14 cellular contexts compared by ENCODE assay signal in genomic region chr16:11896776-11897175, GRCh38. TPM values are rescaled to one million over a fixed set of nuclear protein-coding genes. Genes with fewer than 3 reads are reported as not detected.
A peak's percentile ranks its signal among the peaks of the same experiment; 100 is the strongest.
DNase-seq lines count a peak whose midpoint lies in the region; ATAC-seq and TF ChIP-seq lines count a peak whose summit lies in the region.
"Had no signal": no experiment of that assay in that cellular context is flagged by ENCODE, and none has a peak within 500 bp of the region (broad histone marks: within the 10 kb centered on the region; RNA-seq: fewer than 3 reads in every experiment).

No MANE protein-coding gene starts in this region.

- CTCF ChIA-PET in WTC11 (lab: Charles Lee) = no interaction called here

- H3K4me2 ChIP-seq in fibroblast of lung (ENCODE audit: extremely low read depth, insufficient read depth, low read length) (no peak overlapping the region), smooth muscle cell (no peak overlapping the region)

- 78% methylated on average over 2 of the region's 2 CpGs for WGBS in smooth muscle cell (ENCODE audit: low lambda C conversion rate)

- H3K36me3 Mint-ChIP-seq in activated T-cell treated with anti-CD3 and anti-CD28 coated beads, Interleukin-2, amount 50 U/mL, for 24 hours (ENCODE audit: low read depth) = peaks cover 82% of the 10 kb centered on the region
- peaks cover 34% of the 10 kb centered on the region for H3K36me3 Mint-ChIP-seq in WTC11

- DNase-seq in activated T-cell treated with anti-CD3 and anti-CD28 coated beads, Interleukin-2, amount 50 U/mL, for 24 hours = no peak
- DNase-seq in activated T-cell treated with anti-CD3 and anti-CD28 coated beads for 4 hours (no peak), WTC11 (ENCODE audit: low spot score) (no peak), fibroblast of lung (ENCODE audit: low read depth in 2 of 2) (peak; percentile 64 to 83), smooth muscle cell (lab: John Stamatoyannopoulos, UW; ENCODE audit: unreplicated experiment) (no peak), coronary artery (ENCODE audit: low spot score) (no peak)
- DNase-seq: activated effector memory CD4-positive, alpha-beta T cell treated with anti-CD3 and anti-CD28 coated beads, Interleukin-2, amount 50 U/mL, for 16 hours; gastrocnemius medialis; Kasumi-1; NCI-H748 treated with DMSO at 0.1 percent for 48 hours had no signal

- H3K4me1 ChIP-seq in fibroblast of lung (ENCODE audit: control insufficient read depth, extremely low read depth, insufficient read depth, low read length) = peaks cover 3% of the 10 kb centered on the region
- H3K4me1 ChIP-seq in smooth muscle cell (ENCODE audit: low read depth) = no peaks in the 10 kb centered on the region

- peaks cover 65% of the 10 kb centered on the region for H3K79me2 ChIP-seq in fibroblast of lung (ENCODE audit: control insufficient read depth, insufficient read depth, low read length)
- peaks cover 85% of the 10 kb centered on the region for H3K79me2 ChIP-seq in smooth muscle cell (ENCODE audit: low read depth)

- no peak overlapping the region for H3K4me3 ChIP-seq in fibroblast of lung (replicated peaks in 1 of 4; ENCODE audit: control extremely low read depth in 1 of 4, insufficient read depth in 1 of 4, low read depth in 3 of 4, low read length in 4 of 4)
- no peak overlapping the region for H3K4me3 ChIP-seq in smooth muscle cell
- H3K4me3 ChIP-seq in coronary artery = no peak overlapping the region
- H3K4me3 ChIP-seq: gastrocnemius medialis had no signal

- no peaks in the 10 kb centered on the region for H3K27me3 ChIP-seq in fibroblast of lung (ENCODE audit: control insufficient read depth, insufficient read depth, low read length)
- no peaks in the 10 kb centered on the region for H3K27me3 ChIP-seq in smooth muscle cell (ENCODE audit: low read depth)
- H3K27me3 ChIP-seq: gastrocnemius medialis had no signal

- peak overlapping the region; percentile 70 for H3K27ac Mint-ChIP-seq in activated T-cell treated with anti-CD3 and anti-CD28 coated beads, Interleukin-2, amount 50 U/mL, for 24 hours
- H3K27ac Mint-ChIP-seq in WTC11 = 0 out of 2 replicates have a peak overlapping the region, but pooled peaks have one; percentile 66
- H3K27ac Mint-ChIP-seq: T-helper 1 cell treated with Interleukin-12 subunit alpha and Interleukin-12 subunit beta and Interleukin-4 antibody, amounts not matched to agents 30 μg/mL and 1 μg/mL, for 36 hours; type B pancreatic cell had no signal

- H3K27me3 Mint-ChIP-seq in activated T-cell treated with anti-CD3 and anti-CD28 coated beads, Interleukin-2, amount 50 U/mL, for 24 hours = no peaks in the 10 kb centered on the region
- no peaks in the 10 kb centered on the region for H3K27me3 Mint-ChIP-seq in WTC11 (ENCODE audit: low read depth)
- H3K27me3 Mint-ChIP-seq: type B pancreatic cell had no signal

- POLR2A ChIA-PET in WTC11 (lab: Charles Lee) = no interaction called here

- peaks cover 55% of the 10 kb centered on the region for H3K4me1 Mint-ChIP-seq in activated T-cell treated with anti-CD3 and anti-CD28 coated beads, Interleukin-2, amount 50 U/mL, for 24 hours (ENCODE audit: low read depth)
- H3K4me1 Mint-ChIP-seq in WTC11 = 0 out of 2 replicates have a peak, but pooled peaks cover 12% of the 10 kb centered on the region

- ATAC-seq in WTC11 (no peak), HG03135 (IDR thresholded peaks at IDR 0.05; ENCODE audit: unreplicated experiment) (no peak), HG03442 (IDR thresholded peaks at IDR 0.05; ENCODE audit: unreplicated experiment) (no peak)
- ATAC-seq: gastrocnemius medialis had no signal

- H3K4me3 Mint-ChIP-seq in activated T-cell treated with anti-CD3 and anti-CD28 coated beads, Interleukin-2, amount 50 U/mL, for 24 hours = no peak overlapping the region
- no peak overlapping the region for H3K4me3 Mint-ChIP-seq in WTC11
- H3K4me3 Mint-ChIP-seq: T-helper 1 cell treated with Interleukin-12 subunit alpha and Interleukin-12 subunit beta and Interleukin-4 antibody, amounts not matched to agents 30 μg/mL and 1 μg/mL, for 36 hours; type B pancreatic cell had no signal

- H3K27ac ChIP-seq in fibroblast of lung (ENCODE audit: insufficient read depth, low read length) (no peak overlapping the region), smooth muscle cell (ENCODE audit: low read depth) (peak overlapping the region; percentile 66), coronary artery (no peak overlapping the region)
- H3K27ac ChIP-seq: gastrocnemius medialis had no signal

- H3K36me3 ChIP-seq in fibroblast of lung (ENCODE audit: control insufficient read depth, insufficient read depth, low read length) (peaks cover 5% of the 10 kb centered on the region), smooth muscle cell (ENCODE audit: low read depth) (peaks cover 3% of the 10 kb centered on the region)

- H3K9me3 ChIP-seq in fibroblast of lung (ENCODE audit: control insufficient read depth, insufficient read depth, low read depth, low read length) = no peaks in the 10 kb centered on the region
- no peaks in the 10 kb centered on the region for H3K9me3 ChIP-seq in smooth muscle cell (replicated peaks; ENCODE audit: low read depth)
- H3K9me3 ChIP-seq: gastrocnemius medialis had no signal

- H3K9ac ChIP-seq in fibroblast of lung (ENCODE audit: insufficient read depth, low read length) (no peak overlapping the region), smooth muscle cell (ENCODE audit: low read depth) (peak overlapping the region; percentile 1)

- H4K20me1 ChIP-seq in fibroblast of lung (ENCODE audit: control insufficient read depth, extremely low read depth, insufficient read depth, low read length) (no peaks in the 10 kb centered on the region), smooth muscle cell (ENCODE audit: low read depth) (peaks cover 76% of the 10 kb centered on the region)

- no peaks in the 10 kb centered on the region for H3K9me3 Mint-ChIP-seq in activated T-cell treated with anti-CD3 and anti-CD28 coated beads, Interleukin-2, amount 50 U/mL, for 24 hours
- no peaks in the 10 kb centered on the region for H3K9me3 Mint-ChIP-seq in WTC11
- H3K9me3 Mint-ChIP-seq: T-helper 1 cell treated with Interleukin-12 subunit alpha and Interleukin-12 subunit beta and Interleukin-4 antibody, amounts not matched to agents 30 μg/mL and 1 μg/mL, for 36 hours; type B pancreatic cell had no signal

- H3F3A ChIP-seq in smooth muscle cell (ENCODE audit: low read depth) = peaks cover 10% of the 10 kb centered on the region

- H2AFZ ChIP-seq in fibroblast of lung (ENCODE audit: low read length) = no peak overlapping the region
- H2AFZ ChIP-seq in smooth muscle cell (ENCODE audit: low read depth) = no peak overlapping the region

- TF ChIP-seq CTCF in WTC11 (IDR thresholded peaks at IDR 0.05) = no peak
- TF ChIP-seq CTCF in fibroblast of lung (conservative IDR thresholded peaks at IDR 0.05 in 1 of 2, IDR thresholded peaks at IDR 0.05 in 1 of 2; ENCODE audit: low read depth in 1 of 2, low read length in 2 of 2) = no peak
- no peak for TF ChIP-seq CTCF in smooth muscle cell (IDR thresholded peaks at IDR 0.05; ENCODE audit: borderline replicate concordance, insufficient read depth, poor library complexity, severe bottlenecking)
- TF ChIP-seq CTCF in coronary artery (IDR thresholded peaks at IDR 0.05) = no peak

TF ChIP-seq in WTC11, 78 proteins besides CTCF, POLR2A, EP300 and RAD21 (continues in another document):
- TF ChIP-seq NFYB (CRISPR knock-in tag; conservative IDR thresholded peaks at IDR 0.05; ENCODE audit: low read depth) = no peak
- no peak for TF ChIP-seq ARID4B (CRISPR knock-in tag; IDR thresholded peaks at IDR 0.05; ENCODE audit: borderline replicate concordance)

RNA-seq across cellular contexts. Expression of gene GSPT1, which starts 19.0 kb away (rescaled TPM):
- total RNA-seq in WTC11 (2021) (154 to 190 TPM (median 159 TPM) in 3 replicates), fibroblast of lung (56.5 and 57.3 TPM in 2 replicates), smooth muscle cell (65.3 and 85.4 TPM in 2 replicates)
- polyA plus RNA-seq in fibroblast of lung (116 and 139 TPM in 2 replicates), smooth muscle cell (79.1 and 84.1 TPM in 2 replicates)
- polyA plus RNA-seq in fibroblast of lung (2012) = 86.1 and 117 TPM in 2 replicates
- 17.9 and 22.0 TPM in 2 replicates for polyA minus RNA-seq in fibroblast of lung (ENCODE audit: low replicate concordance)

RNA-seq across cellular contexts. Expression of gene NPIPB2, which starts 45.1 kb away (rescaled TPM):
- total RNA-seq in WTC11 (2021) (14.4 to 24.7 TPM (median 15.1 TPM) in 3 replicates), fibroblast of lung (3.3 and 4.6 TPM in 2 replicates), smooth muscle cell (10.6 and 12.2 TPM in 2 replicates)
- polyA plus RNA-seq in fibroblast of lung (1.2 and 4.2 TPM in 2 replicates), smooth muscle cell (3.8 and 8.4 TPM in 2 replicates)
- 2.1 and 2.5 TPM in 2 replicates for polyA plus RNA-seq in fibroblast of lung (2012)
- polyA minus RNA-seq in fibroblast of lung (ENCODE audit: low replicate concordance) = not detected in 2 replicates

RNA-seq across cellular contexts. Expression of gene RSL1D1, which starts 45.4 kb away (rescaled TPM):
- total RNA-seq in WTC11 (2021) = 203 to 227 TPM (median 216 TPM) in 3 replicates
- total RNA-seq in fibroblast of lung = 40.5 and 56.2 TPM in 2 replicates
- 153 and 158 TPM in 2 replicates for polyA plus RNA-seq in fibroblast of lung
- 100 and 104 TPM in 2 replicates for polyA plus RNA-seq in fibroblast of lung (2012)
- 3.1 and 6.7 TPM in 2 replicates for polyA minus RNA-seq in fibroblast of lung (ENCODE audit: low replicate concordance)
- total RNA-seq in smooth muscle cell = 157 and 165 TPM in 2 replicates
- polyA plus RNA-seq in smooth muscle cell = 104 and 138 TPM in 2 replicates

Comparison
In these comparisons a context has a peak if more than half of its experiments do, and no peak if none do; other contexts are left out.
1. DNase-seq: peak in fibroblast of lung (2 of 2); none in activated T-cell treated with anti-CD3 and anti-CD28 coated beads, Interleukin-2, amount 50 U/mL, for 24 hours (single experiment), activated T-cell treated with anti-CD3 and anti-CD28 coated beads for 4 hours (single experiment), WTC11 (single experiment), smooth muscle cell (single experiment) and coronary artery (single experiment).